ENCODE assay signal across 8 cellular contexts in the genomic region with DNA sequence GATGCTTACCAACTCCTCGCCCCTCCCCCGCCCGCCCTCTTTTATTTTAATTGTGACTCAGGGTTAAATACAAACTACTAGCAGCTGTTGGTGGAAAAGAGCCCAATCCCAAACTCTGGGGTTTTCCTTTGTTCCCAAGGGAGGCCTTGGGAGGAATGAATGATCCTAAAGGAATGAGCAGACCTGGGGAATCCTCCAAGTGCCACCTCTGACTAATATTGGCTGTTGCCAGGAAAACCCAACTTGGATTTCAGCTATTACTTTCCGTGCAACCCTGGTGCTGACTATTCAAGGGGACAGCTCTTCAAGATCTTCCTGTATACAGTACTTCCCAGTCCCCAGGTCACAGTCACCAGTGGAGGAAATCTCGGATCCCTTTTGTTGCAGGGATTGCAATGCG. TPM values are rescaled to one million over a fixed set of nuclear protein-coding genes. Genes with fewer than 3 reads are reported as not detected.
DNase-seq lines count a peak whose midpoint lies in the region; ATAC-seq and TF ChIP-seq lines count a peak whose summit lies in the region.

No MANE protein-coding gene starts in this region.

- H3K9ac ChIP-seq in HUES64 (ENCODE audit: low read depth, low read length) (peak overlapping the region; percentile 30; the same call in 1 of the 2 replicates), mammary epithelial cell (ENCODE audit: insufficient read depth, low read length) (peak overlapping the region; percentile 38)

- DNase-seq in CD14-positive monocyte (ENCODE audit: low spot score) (no peak), mammary epithelial cell (peak; percentile 95), naive B cell (no peak), BE2C (no peak), epidermal melanocyte (ENCODE audit: insufficient read length, low spot score) (no peak), activated T-cell treated with anti-CD3 and anti-CD28 coated beads for 4 hours (no peak)

- no TSS peak for BruUV-seq in mammary epithelial cell (replicated peaks; lab: Mats Ljungman, UMichigan)

- H3K4me1 Mint-ChIP-seq in CD14-positive monocyte (peaks cover 38% of the 10 kb centered on the region), naive B cell (peaks cover 13 to 20% (median 14%) of the 10 kb centered on the region in 3 donors)

- 73% methylated on average over 3 of the region's 6 CpGs for WGBS in HUES64
- WGBS in mammary epithelial cell (ENCODE audit: low coverage, missing lambda C conversion rate): 25% methylated on average over 3 of the region's 6 CpGs

- H3K27ac Mint-ChIP-seq in CD14-positive monocyte (peak overlapping the region in 6 of 7 donors; percentile 9 to 75 (median 50)), naive B cell (peak overlapping the region in 2 of 6 donors; percentile 29 to 35)

- H3K4me1 ChIP-seq in HUES64 (ENCODE audit: insufficient read depth, low read length) (peaks cover 34% of the 10 kb centered on the region), mammary epithelial cell (ENCODE audit: insufficient read depth, low read length) (peaks cover 67% of the 10 kb centered on the region), BE2C (peaks cover 22% of the 10 kb centered on the region)

- peaks cover 22% of the 10 kb centered on the region in 2 donors for H3K36me3 Mint-ChIP-seq in CD14-positive monocyte
- H3K36me3 Mint-ChIP-seq in naive B cell: no peaks in the 10 kb centered on the region

- H3K27ac ChIP-seq in HUES64 (ENCODE audit: low read depth, low read length): peak overlapping the region; percentile 24; the same call in 1 of the 2 replicates
- H3K27ac ChIP-seq in mammary epithelial cell (ENCODE audit: insufficient read depth, low read depth, low read length): peak overlapping the region; percentile 97

- H3K27me3 Mint-ChIP-seq in CD14-positive monocyte (ENCODE audit: low read depth in 3 of 3): peaks cover 0 to 5% (median 5%) of the 10 kb centered on the region in 3 donors
- H3K27me3 Mint-ChIP-seq in naive B cell: peaks cover 6 to 17% (median 12%) of the 10 kb centered on the region in 3 donors

- TF ChIP-seq CTCF in CD14-positive monocyte (IDR thresholded peaks at IDR 0.05) (no peak), mammary epithelial cell (conservative IDR thresholded peaks at IDR 0.05 in 1 of 2, IDR thresholded peaks at IDR 0.05 in 1 of 2; ENCODE audit: extremely low read depth in 1 of 2, insufficient read depth in 1 of 2, low read depth in 1 of 2, low read length in 2 of 2) (no peak), BE2C (IDR thresholded peaks at IDR 0.05; ENCODE audit: low read depth, low read length) (no peak)

- dilution Hi-C loops in mammary epithelial cell (cut with HindIII; ENCODE audit: low sequenced_read_pairs): no loop called here

- in situ Hi-C loops in mammary epithelial cell (cut with MboI; ENCODE audit: low sequenced_read_pairs in 2 of 2): loop anchor here in 1 of 2 donors (10.0 kb wide), 1 partner anchor 50 kb away; no protein-coding TSS in a partner anchor

- H3K9me3 ChIP-seq in HUES64 (ENCODE audit: insufficient read depth, low read depth, low read length): no peaks in the 10 kb centered on the region
- no peaks in the 10 kb centered on the region for H3K9me3 ChIP-seq in mammary epithelial cell (replicated peaks; ENCODE audit: insufficient read depth, low read length)
- H3K9me3 ChIP-seq in BE2C: no peaks in the 10 kb centered on the region

- no peak overlapping the region for H3K4me2 ChIP-seq in mammary epithelial cell (ENCODE audit: insufficient read depth, low read depth, low read length)

- CTCF ChIA-PET in mammary epithelial cell (lab: Charles Lee; ENCODE audit: low non-redundant PET): no interaction called here

- peaks cover 40% of the 10 kb centered on the region for H3K79me2 ChIP-seq in mammary epithelial cell (ENCODE audit: insufficient read depth, low read length)

- no peaks in the 10 kb centered on the region for H4K20me1 ChIP-seq in mammary epithelial cell (ENCODE audit: insufficient read depth, low read length)

- H3K36me3 ChIP-seq in HUES64 (ENCODE audit: insufficient read depth, low read length): no peaks in the 10 kb centered on the region
- H3K36me3 ChIP-seq in mammary epithelial cell (ENCODE audit: insufficient read depth, low read length): peaks cover 3% of the 10 kb centered on the region
- no peaks in the 10 kb centered on the region for H3K36me3 ChIP-seq in BE2C

- H3K4me3 ChIP-seq in HUES64 (ENCODE audit: low read length) (no peak overlapping the region), mammary epithelial cell (replicated peaks in 1 of 3; ENCODE audit: insufficient read depth in 1 of 3, low read depth in 2 of 3, low read length in 3 of 3) (no peak overlapping the region), BE2C (ENCODE audit: low read depth, low read length) (no peak overlapping the region)

- ATAC-seq in naive B cell (ENCODE audit: low read depth in 2 of 2) (no peak), GM18870 (IDR thresholded peaks at IDR 0.05; ENCODE audit: unreplicated experiment) (no peak)

- intact Hi-C loops in CD14-positive monocyte (cut with micrococcal nuclease): loop anchor here (2.0 to 10.0 kb wide), 4 partner anchors 42 to 380 kb away; a partner anchor contains a TSS
- intact Hi-C loops in mammary epithelial cell (cut with micrococcal nuclease): loop anchor here (1.0 kb wide), 1 partner anchor 27 kb away; no protein-coding TSS in a partner anchor

- H3K27me3 ChIP-seq in HUES64 (ENCODE audit: insufficient read depth, low read length) (peaks cover 32% of the 10 kb centered on the region), mammary epithelial cell (ENCODE audit: insufficient read depth, low read length) (no peaks in the 10 kb centered on the region), BE2C (peaks cover 71% of the 10 kb centered on the region)

- H3K9me3 Mint-ChIP-seq in CD14-positive monocyte (peaks cover 0 to 5% (median 0%) of the 10 kb centered on the region in 7 donors), naive B cell (peaks cover 0 to 2% (median 0%) of the 10 kb centered on the region in 7 donors)

- H2AFZ ChIP-seq in mammary epithelial cell (ENCODE audit: low read depth, low read length): no peak overlapping the region

- peak overlapping the region in 1 of 2 donors; percentile 20 for H3K4me3 Mint-ChIP-seq in CD14-positive monocyte
- H3K4me3 Mint-ChIP-seq in naive B cell: peak overlapping the region; percentile 33 to 75 (median 60)

RNA-seq across cellular contexts. Expression of a gene that starts 1.3 kb away (rescaled TPM):
- polyA plus RNA-seq in CD14-positive monocyte: 1,000 to 10,000 TPM; 2,129 to 2,138 TPM
- polyA plus RNA-seq in HUES64 (2013, experiment 1 of 2): 105 TPM
- polyA plus RNA-seq in HUES64 (2013, experiment 2 of 2): 117 TPM
- 1,000 to 10,000 TPM in 1 of 2 donors, 100 to 1,000 TPM in 1; 213 to 2,371 TPM for total RNA-seq in mammary epithelial cell
- polyA plus RNA-seq in mammary epithelial cell: 1,008 TPM
- polyA minus RNA-seq in mammary epithelial cell: 997 TPM
- polyA plus RNA-seq in naive B cell (ENCODE audit: low read depth in 6 of 6): 100 to 1,000 TPM; 115 to 209 (median 180) TPM
- polyA plus RNA-seq in BE2C (2012; ENCODE audit: insufficient read depth, insufficient read length, low read depth): not detected

RNA-seq across cellular contexts. Expression of a gene that starts 41.8 kb away (rescaled TPM):
- polyA plus RNA-seq in CD14-positive monocyte (1,000 to 10,000 TPM; 2,621 to 3,364 TPM), mammary epithelial cell (4,742 TPM), naive B cell (ENCODE audit: low read depth in 6 of 6) (10 to 100 TPM; 22.1 to 54.6 (median 27.8) TPM)
- 260 TPM for polyA plus RNA-seq in HUES64 (2013, experiment 1 of 2)
- polyA plus RNA-seq in HUES64 (2013, experiment 2 of 2): 289 TPM
- 1,000 to 10,000 TPM in 1 of 2 donors, 100 to 1,000 TPM in 1; 395 to 2,534 TPM for total RNA-seq in mammary epithelial cell
- 4,355 TPM for polyA minus RNA-seq in mammary epithelial cell
- 165 TPM for polyA plus RNA-seq in BE2C (2012; ENCODE audit: insufficient read depth, insufficient read length, low read depth)

Comparison
In these comparisons a context has a peak if more than half of its experiments do, and no peak if none do; other contexts are left out.
1. RNA of a gene that starts 41.8 kb away (polyA plus RNA-seq): 4,742 TPM in mammary epithelial cell (single experiment) and 2,621 to 3,364 TPM in CD14-positive monocyte; 22.1 to 54.6 TPM in naive B cell; every median in the first group is over 10 times any median in the second.